ENCODE assay signal across 31 cellular contexts in genomic region chr2:190335225-190335559, GRCh38. TPM values are rescaled to one million over a fixed set of nuclear protein-coding genes. Genes with fewer than 3 reads are reported as not detected.
DNase-seq lines count a peak whose midpoint lies in the region; ATAC-seq, FAIRE-seq and TF ChIP-seq lines count a peak whose summit lies in the region.
"Had no signal": no experiment of that assay in that cellular context is flagged by ENCODE, and none has a peak within 500 bp of the region (broad histone marks: within the 10 kb centered on the region; RNA-seq: fewer than 3 reads in every experiment).

No MANE protein-coding gene starts in this region.

- no peak overlapping the region for H3K56ac ChIP-seq in IMR-90 (ENCODE audit: extremely low read depth, insufficient read depth, low read length)

- H4K5ac ChIP-seq in IMR-90 (ENCODE audit: low read depth, low read length): no peak overlapping the region

- no peak overlapping the region for H3K9ac ChIP-seq in IMR-90 (ENCODE audit: low read depth, low read length)
- peak overlapping the region in 1 of 2 donors; percentile 48 for H3K9ac ChIP-seq in duodenal mucosa (ENCODE audit: low read depth in 1 of 2, low read length in 2 of 2)
- peak overlapping the region; percentile 65 for H3K9ac ChIP-seq in HepG2 (ENCODE audit: insufficient read depth, low read depth, low read length)
- H3K9ac ChIP-seq: BLaER1, neural progenitor cell, parathyroid adenoma had no signal

- no peak overlapping the region for H3K18ac ChIP-seq in IMR-90 (ENCODE audit: low read depth, low read length)

- H3K14ac ChIP-seq in IMR-90 (replicated peaks; ENCODE audit: low read depth, low read length): no peak overlapping the region

- no peak overlapping the region for H3K27ac ChIP-seq in IMR-90 (ENCODE audit: insufficient read depth, low read length)
- H3K27ac ChIP-seq in duodenal mucosa (ENCODE audit: low read depth, low read length): no peak overlapping the region
- peak overlapping the region; percentile 84 for H3K27ac ChIP-seq in HepG2 (ENCODE audit: extremely low read length, insufficient read depth, low read length)
- H3K27ac ChIP-seq in spleen: peak overlapping the region in 7 of 8 donors; percentile 15 to 83 (median 75)
- H3K27ac ChIP-seq: BLaER1, neural progenitor cell, RWPE1, SK-N-MC, thyroid gland had no signal

- H3K9me3 ChIP-seq in IMR-90 (ENCODE audit: control insufficient read depth, insufficient read depth, low read length): no peaks in the 10 kb centered on the region
- no peaks in the 10 kb centered on the region for H3K9me3 ChIP-seq in duodenal mucosa (ENCODE audit: control insufficient read depth in 1 of 2, low read length in 2 of 2)
- no peaks in the 10 kb centered on the region for H3K9me3 ChIP-seq in HepG2 (ENCODE audit: low read length)
- H3K9me3 ChIP-seq in spleen: no peaks in the 10 kb centered on the region
- H3K9me3 ChIP-seq: BLaER1, stomach, thyroid gland had no signal

- H3K4me3 ChIP-seq in IMR-90 (ENCODE audit: insufficient read depth, low read depth, low read length) (no peak overlapping the region), duodenal mucosa (ENCODE audit: low read depth in 1 of 2, low read length in 2 of 2) (peak overlapping the region; percentile 44 to 60), HepG2 (replicated peaks in 1 of 3; ENCODE audit: insufficient read depth in 1 of 3, low read depth in 2 of 3, low read length in 3 of 3) (peak overlapping the region; percentile 59 to 70 (median 67)), spleen (peak overlapping the region in 3 of 8 donors; percentile 15 to 46 (median 17))
- H3K4me3 ChIP-seq: BLaER1, neural progenitor cell, SK-N-MC, stomach, thyroid gland had no signal

- H3K36me3 ChIP-seq in IMR-90 (ENCODE audit: control insufficient read depth, insufficient read depth, low read length) (no peaks in the 10 kb centered on the region), duodenal mucosa (ENCODE audit: control insufficient read depth in 1 of 2, insufficient read depth in 2 of 2, low read length in 2 of 2) (no peaks in the 10 kb centered on the region), HepG2 (replicated peaks in 1 of 2; ENCODE audit: control insufficient read depth in 1 of 2, insufficient read depth in 2 of 2, low read length in 2 of 2) (no peaks in the 10 kb centered on the region), spleen (no peaks in the 10 kb centered on the region)
- H3K36me3 ChIP-seq: BLaER1, neural progenitor cell, stomach, thyroid gland had no signal

- intact Hi-C loops in IMR-90 (cut with micrococcal nuclease) (no loop called here), HepG2 (cut with micrococcal nuclease; ENCODE audit: unreplicated experiment) (loop anchor here (2.0 to 10.0 kb wide), 3 partner anchors 14 to 680 kb away; partner anchors contain the start of genes NAB1 and STAT1), spleen (cut with DNase I; ENCODE audit: low total_unique reads) (no loop called here)

- TF ChIP-seq CTCF in IMR-90 (conservative IDR thresholded peaks at IDR 0.05; ENCODE audit: low read depth, low read length): no peak
- no peak for TF ChIP-seq CTCF in HepG2 (CRISPR knock-in tag; IDR thresholded peaks at IDR 0.05)
- no peak for TF ChIP-seq CTCF in spleen (IDR thresholded peaks at IDR 0.05 in 8 of 11, conservative IDR thresholded peaks at IDR 0.05 in 3 of 11)

- TF ChIP-seq POLR2A in IMR-90 (IDR thresholded peaks at IDR 0.05; ENCODE audit: low read depth, low read length) (no peak), HepG2 (IDR thresholded peaks at IDR 0.05; ENCODE audit: insufficient read depth in 1 of 2, low read depth in 2 of 2, low read length in 2 of 2) (no peak), spleen (IDR thresholded peaks at IDR 0.05) (no peak)

- no peak overlapping the region for H2BK120ac ChIP-seq in IMR-90 (ENCODE audit: low read depth, low read length)

- no peak for DNase-seq in IMR-90
- DNase-seq in HepG2 (ENCODE audit: low spot score): peak; percentile 72
- DNase-seq in spleen: no peak
- no peak for DNase-seq in NCI-H1436 (lab: John Stamatoyannopoulos, UW)
- DNase-seq in DMS 273 treated with DMSO at 0.1 percent for 48 hours (lab: John Stamatoyannopoulos, UW): no peak
- DNase-seq: activated CD4-positive, alpha-beta T cell treated with anti-CD3 and anti-CD28 coated beads, Interleukin-2, amount 10 ng/mL, durations not matched to agents 24 days and 14 days; activated CD8-positive, alpha-beta memory T cell treated with anti-CD3 and anti-CD28 coated beads for 24 hours; activated T-cell treated with anti-CD3 and anti-CD28 coated beads for 4 hours; anterior cingulate cortex; effector CD8-positive, alpha-beta T cell; erythroblast; GDM1; glutamatergic neuron; HCEC 1CT; NCI-H1092 treated with DMSO at 0.1 percent for 48 hours; NCI-H187 treated with DMSO at 0.1 percent for 48 hours; NCI-H2171; NCI-H510A; stomach; T-helper 1 cell; thyroid gland had no signal

- BruUV-seq in IMR-90 (replicated peaks; lab: Mats Ljungman, UMichigan) (no TSS peak), HepG2 (replicated peaks; lab: Mats Ljungman, UMichigan) (no TSS peak)

- no peak overlapping the region for H2AFZ ChIP-seq in IMR-90 (replicated peaks; ENCODE audit: low read length, poor library complexity)
- no peak overlapping the region for H2AFZ ChIP-seq in HepG2 (ENCODE audit: low read length)
- H2AFZ ChIP-seq: neural progenitor cell, parathyroid adenoma had no signal

- H3K27me3 ChIP-seq in IMR-90 (ENCODE audit: control insufficient read depth, insufficient read depth, low read length): no peaks in the 10 kb centered on the region
- no peaks in the 10 kb centered on the region for H3K27me3 ChIP-seq in duodenal mucosa (ENCODE audit: control insufficient read depth in 1 of 2, insufficient read depth in 2 of 2, low read length in 2 of 2)
- no peaks in the 10 kb centered on the region for H3K27me3 ChIP-seq in HepG2 (ENCODE audit: control insufficient read depth in 1 of 2, insufficient read depth in 2 of 2, low read length in 2 of 2)
- no peaks in the 10 kb centered on the region for H3K27me3 ChIP-seq in spleen (replicated peaks in 1 of 7)
- H3K27me3 ChIP-seq: BLaER1, neural progenitor cell, stomach, thyroid gland had no signal

- peak in 1 of 2 experiments; percentile 61; a peak in 1 of 4 replicates for TF ChIP-seq EP300 in HepG2 (IDR thresholded peaks at IDR 0.05; ENCODE audit: low read depth in 2 of 2, low read length in 2 of 2)
- no peak for TF ChIP-seq EP300 in HepG2 (CRISPR knock-in tag; IDR thresholded peaks at IDR 0.05; ENCODE audit: borderline replicate concordance)

- H3K9me1 ChIP-seq in IMR-90 (ENCODE audit: insufficient read depth, low read length): no peaks in the 10 kb centered on the region

- no peak overlapping the region for H4K8ac ChIP-seq in IMR-90 (ENCODE audit: low read depth in 2 of 2, low read length in 2 of 2)

- H3K4ac ChIP-seq in IMR-90 (ENCODE audit: low read depth, low read length): no peak overlapping the region

- CTCF ChIA-PET in IMR-90 (lab: Yijun Ruan, JAX): no interaction called here
- CTCF ChIA-PET in HepG2 (lab: Yijun Ruan, JAX; ENCODE audit: low intra/inter-chr PET ratio, low total read pairs): interaction anchor here (1.2 to 1.6 kb wide), 2 partner anchors 9 to 16 kb away, joined by 3 read pairs; partner anchors contain the start of gene HIBCH

- no peaks in the 10 kb centered on the region for H3K4me1 ChIP-seq in IMR-90 (ENCODE audit: control insufficient read depth, insufficient read depth, low read length)
- H3K4me1 ChIP-seq in duodenal mucosa (ENCODE audit: control insufficient read depth in 1 of 2, insufficient read depth in 2 of 2, low read length in 2 of 2): peaks cover 8 to 13% of the 10 kb centered on the region in 2 donors
- H3K4me1 ChIP-seq in HepG2 (ENCODE audit: insufficient read depth, low read length): peaks cover 56% of the 10 kb centered on the region
- H3K4me1 ChIP-seq in spleen: no peaks in the 10 kb centered on the region
- H3K4me1 ChIP-seq: BLaER1, neural progenitor cell, parathyroid adenoma, thyroid gland had no signal

- POLR2A ChIA-PET in IMR-90 (lab: Charles Lee; ENCODE audit: unreplicated experiment): no interaction called here
- POLR2A ChIA-PET in HepG2 (lab: Yijun Ruan, JAX): interaction anchor here (1.2 kb wide), 1 partner anchor 16 kb away, joined by 3 read pairs; the partner anchor contains the start of gene HIBCH

- FAIRE-seq in HepG2 (lab: Jason Lieb, UNC): peak; percentile 61
- FAIRE-seq: bronchial epithelial cell had no signal

- no peaks in the 10 kb centered on the region for H4K20me1 ChIP-seq in IMR-90 (ENCODE audit: insufficient read depth, low read length)
- H4K20me1 ChIP-seq in HepG2 (ENCODE audit: insufficient read depth, low read length): no peaks in the 10 kb centered on the region
- H4K20me1 ChIP-seq: BLaER1 had no signal

- in situ Hi-C loops in IMR-90 (cut with MboI; ENCODE audit: low sequenced_read_pairs): no loop called here
- in situ Hi-C loops in HepG2 (cut with HindIII; ENCODE audit: extremely low pct_ligation_motif_present, low pct_unique_long_range_greater_than_20kb): loop anchor here (25.0 kb wide), 1 partner anchor 177 kb away; no protein-coding TSS in a partner anchor

- TF ChIP-seq RAD21 in IMR-90 (IDR thresholded peaks at IDR 0.05; ENCODE audit: low read length) (no peak), HepG2 (CRISPR knock-in tag; IDR thresholded peaks at IDR 0.05) (no peak)

- H2AK5ac ChIP-seq in IMR-90 (ENCODE audit: low read depth, low read length): no peak overlapping the region

- no peak overlapping the region for H2BK15ac ChIP-seq in IMR-90 (ENCODE audit: low read depth, low read length)

- H2BK20ac ChIP-seq in IMR-90 (ENCODE audit: low read depth, low read length): no peak overlapping the region

- dilution Hi-C loops in IMR-90 (cut with HindIII; ENCODE audit: low sequenced_read_pairs, unreplicated experiment): no loop called here

- H4K91ac ChIP-seq in IMR-90 (ENCODE audit: insufficient read depth, low read depth, low read length): no peak overlapping the region

- H3K79me2 ChIP-seq in HepG2 (ENCODE audit: insufficient read depth, low read length): peaks cover 2% of the 10 kb centered on the region
- H3K79me2 ChIP-seq: parathyroid adenoma had no signal

- H2BK5ac ChIP-seq in IMR-90 (ENCODE audit: low read depth, low read length, poor library complexity, severe bottlenecking): no peak overlapping the region

- H2AK9ac ChIP-seq in IMR-90 (replicated peaks; ENCODE audit: low read depth, low read length, poor library complexity): no peak overlapping the region

- H3K23ac ChIP-seq in IMR-90 (ENCODE audit: low read depth, low read length): no peak overlapping the region

- no peak for ATAC-seq in IMR-90 (ENCODE audit: low read depth)
- ATAC-seq in HepG2: peak; percentile 63
- ATAC-seq in GM18858 (IDR thresholded peaks at IDR 0.05; ENCODE audit: unreplicated experiment): no peak
- ATAC-seq: activated naive CD4-positive, alpha-beta T cell treated with anti-CD3 and anti-CD28 coated beads, Interleukin-2, amount 50 U/mL, for 72 hours; WTC11 had no signal

- no peaks in the 10 kb centered on the region for H3K79me1 ChIP-seq in IMR-90 (ENCODE audit: low read depth in 1 of 2, low read length in 2 of 2)

- H3K4me2 ChIP-seq in IMR-90 (ENCODE audit: low read depth, low read length): no peak overlapping the region
- H3K4me2 ChIP-seq in HepG2 (ENCODE audit: low read depth, low read length): peak overlapping the region; percentile 83
- H3K4me2 ChIP-seq: BLaER1, neural progenitor cell had no signal

RNA-seq across cellular contexts. Expression of gene INPP1, which starts 8.2 kb away (rescaled TPM):
- total RNA-seq in IMR-90 (2012; rRNA removed) (3.6 and 4.1 TPM in 2 replicates), HepG2 (2016; rRNA removed; fragmentation: Illumina TruSeq; extraction: Trizol) (13.3 and 15.2 TPM in 2 replicates), spleen (10 to 100 TPM; 23.3 to 52.1 (median 28.6) TPM)
- polyA plus RNA-seq in IMR-90 (2012; rRNA removed) (10.1 and 10.7 TPM in 2 replicates), HepG2 (2011; rRNA removed) (10.0 and 10.5 TPM in 2 replicates), spleen (10 to 100 TPM; 11.6 to 28.1 (median 27.5) TPM)
- 3.0 and 5.1 TPM in 2 replicates for polyA plus RNA-seq in IMR-90 (2012; cell fraction: cytosol; rRNA removed)
- 6.9 and 28.7 TPM in 2 replicates for polyA plus RNA-seq in IMR-90 (2012; cell fraction: nucleus; rRNA removed; ENCODE audit: low replicate concordance)
- 6.0 and 8.5 TPM in 2 replicates for total RNA-seq in HepG2 (2016; cell fraction: cytosol; rRNA removed; fragmentation: Illumina TruSeq; extraction: Trizol; ENCODE audit: low read depth)
- 11.4 and 14.0 TPM in 2 replicates for total RNA-seq in HepG2 (2016; cell fraction: insoluble cytoplasmic fraction; rRNA removed; fragmentation: Illumina TruSeq; extraction: Trizol)
- 12.0 and 14.5 TPM in 2 replicates for total RNA-seq in HepG2 (2016; cell fraction: membrane; rRNA removed; fragmentation: Illumina TruSeq; extraction: Trizol)
- total RNA-seq in HepG2 (2016; cell fraction: nucleus; rRNA removed; fragmentation: Illumina TruSeq; extraction: Trizol): 6.6 and 8.8 TPM in 2 replicates
- 5.7 and 7.3 TPM in 2 replicates for polyA plus RNA-seq in HepG2 (2011; cell fraction: cytosol; rRNA removed)
- 10.0 and 11.1 TPM in 2 replicates for polyA plus RNA-seq in HepG2 (2011; cell fraction: nucleus; rRNA removed)
- polyA plus RNA-seq in HepG2 (2012): 23.9 and 28.9 TPM in 2 replicates
- polyA plus RNA-seq in HepG2 (2016; cell fraction: cytosol; fragmentation: Illumina TruSeq; extraction: Trizol; ENCODE audit: low read depth): 7.9 and 9.4 TPM in 2 replicates
- 18.0 and 18.7 TPM in 2 replicates for polyA plus RNA-seq in HepG2 (2016; cell fraction: insoluble cytoplasmic fraction; fragmentation: Illumina TruSeq; extraction: Trizol; ENCODE audit: low read depth)
- 12.1 and 13.1 TPM in 2 replicates for polyA plus RNA-seq in HepG2 (2016; cell fraction: membrane; fragmentation: Illumina TruSeq; extraction: Trizol; ENCODE audit: low read depth)
- polyA plus RNA-seq in HepG2 (2016; cell fraction: nucleus; fragmentation: Illumina TruSeq; extraction: Trizol; ENCODE audit: insufficient read depth, low read depth): 22.8 and 23.1 TPM in 2 replicates
- 4.8 and 5.3 TPM in 2 replicates for polyA minus RNA-seq in HepG2 (2011; rRNA and poly(A)+ RNA removed; ENCODE audit: low replicate concordance)
- 8.2 and 11.3 TPM in 2 replicates for polyA minus RNA-seq in HepG2 (2011; cell fraction: cytosol; rRNA and poly(A)+ RNA removed)
- polyA minus RNA-seq in HepG2 (2011; cell fraction: nucleus; rRNA and poly(A)+ RNA removed): 8.2 and 8.7 TPM in 2 replicates

RNA-seq across cellular contexts. Expression of gene HIBCH, which starts 15.6 kb away (rescaled TPM):
- total RNA-seq in IMR-90 (2012; rRNA removed) (8.8 and 15.6 TPM in 2 replicates), HepG2 (2016; rRNA removed; fragmentation: Illumina TruSeq; extraction: Trizol) (49.5 and 67.0 TPM in 2 replicates), spleen (10 to 100 TPM; 20.2 to 38.7 (median 35.6) TPM)
- polyA plus RNA-seq in IMR-90 (2012; rRNA removed) (8.3 and 11.9 TPM in 2 replicates), HepG2 (2011; rRNA removed) (17.8 and 18.8 TPM in 2 replicates), spleen (10 to 100 TPM; 12.0 to 15.3 (median 12.9) TPM)
- polyA plus RNA-seq in IMR-90 (2012; cell fraction: cytosol; rRNA removed): 1.2 and 1.7 TPM in 2 replicates
- polyA plus RNA-seq in IMR-90 (2012; cell fraction: nucleus; rRNA removed; ENCODE audit: low replicate concordance): 1.0 and 10.0 TPM in 2 replicates
- 9.9 and 10.7 TPM in 2 replicates for total RNA-seq in HepG2 (2016; cell fraction: cytosol; rRNA removed; fragmentation: Illumina TruSeq; extraction: Trizol; ENCODE audit: low read depth)
- 46.9 and 68.2 TPM in 2 replicates for total RNA-seq in HepG2 (2016; cell fraction: insoluble cytoplasmic fraction; rRNA removed; fragmentation: Illumina TruSeq; extraction: Trizol)
- 11.0 and 12.8 TPM in 2 replicates for total RNA-seq in HepG2 (2016; cell fraction: membrane; rRNA removed; fragmentation: Illumina TruSeq; extraction: Trizol)
- total RNA-seq in HepG2 (2016; cell fraction: nucleus; rRNA removed; fragmentation: Illumina TruSeq; extraction: Trizol): 64.0 and 64.7 TPM in 2 replicates
- 6.4 and 8.3 TPM in 2 replicates for polyA plus RNA-seq in HepG2 (2011; cell fraction: cytosol; rRNA removed)
- 14.6 and 25.8 TPM in 2 replicates for polyA plus RNA-seq in HepG2 (2011; cell fraction: nucleus; rRNA removed)
- 27.5 and 40.7 TPM in 2 replicates for polyA plus RNA-seq in HepG2 (2012)
- polyA plus RNA-seq in HepG2 (2016; cell fraction: cytosol; fragmentation: Illumina TruSeq; extraction: Trizol; ENCODE audit: low read depth): 6.9 and 7.7 TPM in 2 replicates
- 63.7 and 68.2 TPM in 2 replicates for polyA plus RNA-seq in HepG2 (2016; cell fraction: insoluble cytoplasmic fraction; fragmentation: Illumina TruSeq; extraction: Trizol; ENCODE audit: low read depth)
- 9.3 and 9.4 TPM in 2 replicates for polyA plus RNA-seq in HepG2 (2016; cell fraction: membrane; fragmentation: Illumina TruSeq; extraction: Trizol; ENCODE audit: low read depth)
- 45.2 and 47.6 TPM in 2 replicates for polyA plus RNA-seq in HepG2 (2016; cell fraction: nucleus; fragmentation: Illumina TruSeq; extraction: Trizol; ENCODE audit: insufficient read depth, low read depth)
- polyA minus RNA-seq in HepG2 (2011; rRNA and poly(A)+ RNA removed; ENCODE audit: low replicate concordance): 6.3 and 18.5 TPM in 2 replicates
- polyA minus RNA-seq in HepG2 (2011; cell fraction: cytosol; rRNA and poly(A)+ RNA removed): 8.9 and 9.9 TPM in 2 replicates
- polyA minus RNA-seq in HepG2 (2011; cell fraction: nucleus; rRNA and poly(A)+ RNA removed): 88.3 and 98.2 TPM in 2 replicates

Comparison
In these comparisons a context has a peak if more than half of its experiments do, and no peak if none do; other contexts are left out.
1. H3K27ac ChIP-seq: peak in HepG2 (single experiment) and spleen (7 of 8); none in IMR-90 (single experiment) and duodenal mucosa (single experiment).